ENCODE assay signal across 11 cellular contexts in the genomic region with DNA sequence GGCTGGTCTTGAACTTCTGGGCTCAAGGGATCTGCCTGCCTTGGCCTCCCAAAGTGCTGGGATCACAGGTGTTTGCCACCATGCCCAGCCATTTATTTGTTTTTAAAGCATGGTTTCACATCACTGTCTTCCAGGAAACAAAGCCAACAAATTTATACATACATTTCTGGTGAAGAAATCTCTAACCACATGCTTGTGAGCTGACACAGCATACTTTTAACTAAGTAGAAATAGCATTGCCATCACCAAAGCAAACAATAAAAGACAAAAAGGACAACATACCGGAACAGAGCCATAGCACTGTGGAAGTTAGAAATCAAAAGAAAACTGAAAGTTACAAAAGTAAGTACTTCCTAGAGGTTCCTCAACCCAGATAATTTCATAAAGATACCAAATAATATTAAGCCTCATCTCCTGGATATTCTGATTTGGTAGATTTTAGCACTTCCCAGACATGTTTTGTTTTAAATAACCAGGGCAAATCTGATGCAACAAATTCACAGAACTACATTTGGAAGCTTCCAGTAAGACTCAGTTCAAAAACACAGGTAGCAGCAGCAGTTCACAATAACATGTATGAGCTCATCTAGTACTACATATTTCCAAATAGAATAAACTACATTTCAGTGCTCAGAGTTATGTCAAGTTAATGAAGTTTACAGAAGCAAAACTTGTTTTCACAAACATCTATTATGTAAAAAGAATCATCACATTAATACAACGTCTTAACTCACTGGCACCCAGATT.
DNase-seq lines count a peak whose midpoint lies in the region; ATAC-seq and TF ChIP-seq lines count a peak whose summit lies in the region.
"Had no signal": no experiment of that assay in that cellular context is flagged by ENCODE, and none has a peak within 500 bp of the region (broad histone marks: within the 10 kb centered on the region; RNA-seq: fewer than 3 reads in every experiment).

No MANE protein-coding gene starts in this region.

- H3K4me3 Mint-ChIP-seq in activated CD8-positive, alpha-beta T cell treated with anti-CD3 and anti-CD28 coated beads for 36 hours = no peak overlapping the region
- H3K4me3 Mint-ChIP-seq: activated naive CD4-positive, alpha-beta T cell treated with anti-CD3 and anti-CD28 coated beads, Interleukin-2, amount 50 U/mL, for 24 hours had no signal

- H3K9me3 ChIP-seq in gastroesophageal sphincter (no peaks in the 10 kb centered on the region), upper lobe of right lung (no peaks in the 10 kb centered on the region)
- H3K9me3 ChIP-seq: thyroid gland had no signal

- H2BK15ac ChIP-seq in mesendoderm (replicated peaks; ENCODE audit: low read depth) = no peak overlapping the region

- H3K27ac Mint-ChIP-seq in activated CD8-positive, alpha-beta T cell treated with anti-CD3 and anti-CD28 coated beads for 36 hours = peak overlapping the region; percentile 85
- H3K27ac Mint-ChIP-seq: activated naive CD4-positive, alpha-beta T cell treated with anti-CD3 and anti-CD28 coated beads, Interleukin-2, amount 50 U/mL, for 24 hours had no signal

- no peaks in the 10 kb centered on the region for H3K4me1 ChIP-seq in gastroesophageal sphincter
- H3K4me1 ChIP-seq in upper lobe of right lung = peaks cover 6% of the 10 kb centered on the region
- no peaks in the 10 kb centered on the region for H3K4me1 ChIP-seq in mesendoderm (ENCODE audit: control insufficient read depth, low read depth, low read length)
- H3K4me1 ChIP-seq: thyroid gland had no signal

- no peak for TF ChIP-seq EP300 in gastroesophageal sphincter (IDR thresholded peaks at IDR 0.05)

- no peak overlapping the region for H2BK120ac ChIP-seq in mesendoderm (ENCODE audit: low read depth, low read length)

- H3K27me3 Mint-ChIP-seq in activated CD8-positive, alpha-beta T cell treated with anti-CD3 and anti-CD28 coated beads for 36 hours = no peaks in the 10 kb centered on the region
- H3K27me3 Mint-ChIP-seq: activated naive CD4-positive, alpha-beta T cell treated with anti-CD3 and anti-CD28 coated beads, Interleukin-2, amount 50 U/mL, for 24 hours had no signal

- 46 to 59% methylated on average over 2 of the region's 2 CpGs for WGBS in gastroesophageal sphincter (ENCODE audit: low coverage in 1 of 2), 2 donors
- WGBS in mesendoderm (ENCODE audit: extremely low coverage, insufficient coverage, low lambda C conversion rate) = 100% methylated on average over 1 of the region's 2 CpGs

- POLR2A ChIA-PET in activated CD8-positive, alpha-beta T cell treated with anti-CD3 and anti-CD28 coated beads for 36 hours (lab: Charles Lee) = no interaction called here

- no peak for TF ChIP-seq POLR2A in gastroesophageal sphincter (IDR thresholded peaks at IDR 0.05)

- intact Hi-C loops in left ventricle myocardium superior (cut with micrococcal nuclease) = no loop called here
- intact Hi-C loops in Right ventricle myocardium inferior (cut with DNase I) = no loop called here
- intact Hi-C loops in activated CD8-positive, alpha-beta T cell treated with anti-CD3 and anti-CD28 coated beads for 36 hours (cut with micrococcal nuclease) = no loop called here
- intact Hi-C loops in upper lobe of right lung (cut with DNase I) = no loop called here

- no peak overlapping the region for H3K56ac ChIP-seq in mesendoderm (ENCODE audit: low read length)

- no peak overlapping the region for H4K5ac ChIP-seq in mesendoderm (ENCODE audit: low read length)

- H2AK5ac ChIP-seq in mesendoderm (ENCODE audit: low read length) = no peak overlapping the region

- no peak overlapping the region for H3K4ac ChIP-seq in mesendoderm (ENCODE audit: low read depth, low read length)

- no peak overlapping the region for H3K4me2 ChIP-seq in mesendoderm (ENCODE audit: low read length)

- no peak overlapping the region for H3K23ac ChIP-seq in mesendoderm (ENCODE audit: low read length)

- no peak overlapping the region for H3K4me3 ChIP-seq in gastroesophageal sphincter
- no peak overlapping the region for H3K4me3 ChIP-seq in upper lobe of right lung
- H3K4me3 ChIP-seq in mesendoderm (ENCODE audit: low read length) = no peak overlapping the region
- H3K4me3 ChIP-seq: thyroid gland had no signal

- H3K18ac ChIP-seq in mesendoderm (ENCODE audit: low read length) = no peak overlapping the region

- H3K27ac ChIP-seq in gastroesophageal sphincter (no peak overlapping the region), upper lobe of right lung (no peak overlapping the region), mesendoderm (ENCODE audit: low read depth, low read length) (no peak overlapping the region)
- H3K27ac ChIP-seq: thyroid gland had no signal

- peaks cover 14% of the 10 kb centered on the region for H3K4me1 Mint-ChIP-seq in activated CD8-positive, alpha-beta T cell treated with anti-CD3 and anti-CD28 coated beads for 36 hours (ENCODE audit: low read depth)

- DNase-seq in left ventricle myocardium superior (no peak), Right ventricle myocardium inferior (ENCODE audit: missing footprints) (no peak), upper lobe of right lung (no peak), SKM-1 (lab: John Stamatoyannopoulos, UW; ENCODE audit: unreplicated experiment) (no peak), NCI-H1417 treated with DMSO at 0.1 percent for 48 hours (lab: John Stamatoyannopoulos, UW) (no peak), mesendoderm (no peak)
- DNase-seq in activated CD8-positive, alpha-beta T cell treated with anti-CD3 and anti-CD28 coated beads for 36 hours = no peak
- DNase-seq: NCI-H187, thyroid gland had no signal

- H3K9ac ChIP-seq in mesendoderm (ENCODE audit: low read length) = no peak overlapping the region

- TF ChIP-seq CTCF in activated CD8-positive, alpha-beta T cell treated with anti-CD3 and anti-CD28 coated beads for 36 hours (IDR thresholded peaks at IDR 0.05) = no peak
- TF ChIP-seq CTCF in gastroesophageal sphincter (IDR thresholded peaks at IDR 0.05) = no peak
- no peak for TF ChIP-seq CTCF in upper lobe of right lung (IDR thresholded peaks at IDR 0.05)

- H3K36me3 Mint-ChIP-seq in activated CD8-positive, alpha-beta T cell treated with anti-CD3 and anti-CD28 coated beads for 36 hours (ENCODE audit: low read depth) = peaks cover 28% of the 10 kb centered on the region

- peaks cover 1% of the 10 kb centered on the region for H3K79me2 ChIP-seq in mesendoderm (ENCODE audit: control insufficient read depth, insufficient read depth, low read length)

- H2BK5ac ChIP-seq in mesendoderm (ENCODE audit: low read length) = no peak overlapping the region

- H3K27me3 ChIP-seq in gastroesophageal sphincter = no peaks in the 10 kb centered on the region
- H3K27me3 ChIP-seq in upper lobe of right lung = no peaks in the 10 kb centered on the region
- H3K27me3 ChIP-seq in mesendoderm (ENCODE audit: insufficient read depth, low read length, poor library complexity) = no peaks in the 10 kb centered on the region
- H3K27me3 ChIP-seq: thyroid gland had no signal

- CTCF ChIA-PET in activated CD8-positive, alpha-beta T cell treated with anti-CD3 and anti-CD28 coated beads for 36 hours (lab: Charles Lee) = interaction anchor here (1.3 to 7.0 kb wide), 2 partner anchors 13 to 20 kb away, joined by 4 to 38 read pairs; no protein-coding TSS in a partner anchor

- H3K79me1 ChIP-seq in mesendoderm (ENCODE audit: low read length) = peaks cover 1% of the 10 kb centered on the region

- peaks cover 0 to 28% of the 10 kb centered on the region in 2 donors for H3K36me3 ChIP-seq in gastroesophageal sphincter
- peaks cover 10% of the 10 kb centered on the region for H3K36me3 ChIP-seq in upper lobe of right lung
- no peaks in the 10 kb centered on the region for H3K36me3 ChIP-seq in mesendoderm (ENCODE audit: control insufficient read depth, insufficient read depth, low read length)
- H3K36me3 ChIP-seq: thyroid gland had no signal

- no peak overlapping the region for H4K8ac ChIP-seq in mesendoderm (ENCODE audit: low read depth, low read length)

- ATAC-seq in left ventricle myocardium superior (peak; percentile 37), Right ventricle myocardium inferior (no peak), gastroesophageal sphincter (peak; percentile 31), upper lobe of right lung (peak; percentile 71)
- ATAC-seq in activated CD8-positive, alpha-beta T cell treated with anti-CD3 and anti-CD28 coated beads for 36 hours = peak; percentile 39

- no peaks in the 10 kb centered on the region for H3K9me3 Mint-ChIP-seq in activated CD8-positive, alpha-beta T cell treated with anti-CD3 and anti-CD28 coated beads for 36 hours
- H3K9me3 Mint-ChIP-seq: activated naive CD4-positive, alpha-beta T cell treated with anti-CD3 and anti-CD28 coated beads, Interleukin-2, amount 50 U/mL, for 24 hours had no signal
